Comparison of ENCODE assay signal across 13 cellular contexts in the genomic region with DNA sequence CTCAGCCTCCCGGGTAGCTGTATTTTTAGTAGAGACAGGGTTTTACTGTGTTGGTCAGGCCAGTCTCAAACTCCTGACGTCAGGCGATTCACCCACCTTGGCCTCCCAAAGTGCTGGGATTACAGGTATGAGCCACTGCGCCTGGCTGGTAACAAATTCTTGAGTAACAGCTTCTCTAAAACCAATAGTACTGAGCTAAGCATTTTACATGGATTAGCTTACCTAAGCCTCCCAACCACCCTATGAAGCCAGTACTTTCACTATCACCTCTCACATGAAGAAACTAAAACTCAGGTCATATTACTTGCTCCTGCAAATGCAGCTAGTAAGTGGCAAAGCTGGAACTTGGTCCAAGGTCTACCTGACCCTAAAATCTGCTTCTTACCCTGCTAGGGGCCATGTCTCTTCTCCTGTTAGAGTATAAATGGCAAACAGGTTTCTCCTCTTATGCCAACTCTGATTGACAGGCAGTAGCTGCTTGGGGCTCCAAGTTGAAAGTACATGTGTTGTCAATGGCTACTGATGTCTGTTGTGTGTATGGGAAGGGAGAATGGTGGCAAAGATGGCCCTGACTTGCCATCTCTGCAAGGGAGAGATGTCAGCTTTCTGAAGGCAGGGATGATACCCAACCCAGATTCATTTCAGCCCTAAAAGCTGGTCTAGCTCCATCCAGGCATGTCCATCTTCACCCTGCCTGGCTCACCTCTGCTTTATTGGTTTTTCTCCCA. TPM values are rescaled to one million over a fixed set of nuclear protein-coding genes. Genes with fewer than 3 reads are reported as not detected.
DNase-seq lines count a peak whose midpoint lies in the region; ATAC-seq and TF ChIP-seq lines count a peak whose summit lies in the region.
"Had no signal": no experiment of that assay in that cellular context is flagged by ENCODE, and none has a peak within 500 bp of the region (broad histone marks: within the 10 kb centered on the region; RNA-seq: fewer than 3 reads in every experiment).

No MANE protein-coding gene starts in this region.

- H3K9me2 ChIP-seq in Karpas-422 (replicated peaks; ENCODE audit: insufficient read depth, low read length) = no peaks in the 10 kb centered on the region

- H3K4me3 ChIP-seq in DND-41 (ENCODE audit: low read depth in 1 of 2, low read length in 2 of 2) = no peak overlapping the region
- no peak overlapping the region for H3K4me3 ChIP-seq in Karpas-422 (ENCODE audit: low read length)
- H3K4me3 ChIP-seq in naive thymus-derived CD4-positive, alpha-beta T cell (ENCODE audit: low read length) = no peak overlapping the region
- H3K4me3 ChIP-seq: skin epidermis had no signal

- H3K36me3 ChIP-seq in DND-41 (ENCODE audit: insufficient read depth, low read length) (peaks cover 81% of the 10 kb centered on the region), Karpas-422 (ENCODE audit: insufficient read depth, low read length) (peaks cover 41% of the 10 kb centered on the region)
- H3K36me3 ChIP-seq in naive thymus-derived CD4-positive, alpha-beta T cell (ENCODE audit: control insufficient read depth in 2 of 3, insufficient read depth in 3 of 3, low read length in 3 of 3) = peaks cover 0 to 31% (median 0%) of the 10 kb centered on the region in 3 experiments

- intact Hi-C loops in naive thymus-derived CD4-positive, alpha-beta T cell (cut with micrococcal nuclease) = no loop called here

- no peaks in the 10 kb centered on the region for H3K9me3 Mint-ChIP-seq in activated naive CD4-positive, alpha-beta T cell treated with anti-CD3 and anti-CD28 coated beads, Interleukin-2, amount 50 U/mL, for 72 hours
- H3K9me3 Mint-ChIP-seq in naive thymus-derived CD4-positive, alpha-beta T cell = peaks cover 0 to 3% (median 0%) of the 10 kb centered on the region in 11 donors

- H3K4me1 ChIP-seq in DND-41 (ENCODE audit: insufficient read depth, low read length) = peaks cover 20% of the 10 kb centered on the region
- H3K4me1 ChIP-seq in Karpas-422 (ENCODE audit: low read length) = peaks cover 61% of the 10 kb centered on the region
- peaks cover 13 to 19% of the 10 kb centered on the region in 2 donors for H3K4me1 ChIP-seq in naive thymus-derived CD4-positive, alpha-beta T cell (ENCODE audit: control insufficient read depth in 2 of 2, insufficient read depth in 2 of 2, low read length in 2 of 2)

- no peaks in the 10 kb centered on the region for H4K20me1 ChIP-seq in DND-41 (ENCODE audit: insufficient read depth, low read length)
- H4K20me1 ChIP-seq in Karpas-422 (ENCODE audit: insufficient read depth, low read depth, low read length) = no peaks in the 10 kb centered on the region

- H3K4me2 ChIP-seq in DND-41 (ENCODE audit: insufficient read depth, low read length) (no peak overlapping the region), Karpas-422 (ENCODE audit: low read depth, low read length, poor library complexity, severe bottlenecking) (no peak overlapping the region)

- H2AFZ ChIP-seq in DND-41 (ENCODE audit: low read depth, low read length) (no peak overlapping the region), Karpas-422 (ENCODE audit: low read length) (no peak overlapping the region)

- CTCF ChIA-PET in naive thymus-derived CD4-positive, alpha-beta T cell (lab: Charles Lee) = interaction anchor here (0.8 to 1.9 kb wide), 12 partner anchors 11 to 199 kb away, joined by 3 to 11 read pairs (median 4); no protein-coding TSS in a partner anchor

- ATAC-seq in DND-41 (ENCODE audit: insufficient read depth, low read depth) = no peak
- ATAC-seq in activated naive CD4-positive, alpha-beta T cell treated with anti-CD3 and anti-CD28 coated beads, Interleukin-2, amount 50 U/mL, for 72 hours = no peak
- ATAC-seq in naive thymus-derived CD4-positive, alpha-beta T cell = no peak
- no peak for ATAC-seq in GM21423 (IDR thresholded peaks at IDR 0.05; ENCODE audit: unreplicated experiment)
- no peak for ATAC-seq in GM18505 (IDR thresholded peaks at IDR 0.05; ENCODE audit: unreplicated experiment)

- H3K4me3 Mint-ChIP-seq in naive thymus-derived CD4-positive, alpha-beta T cell = peak overlapping the region in 2 of 10 donors; percentile 35 to 93

- H3K9me3 ChIP-seq in DND-41 (ENCODE audit: insufficient read depth, low read length, severe bottlenecking) (no peaks in the 10 kb centered on the region), Karpas-422 (ENCODE audit: low read length) (no peaks in the 10 kb centered on the region)
- no peaks in the 10 kb centered on the region for H3K9me3 ChIP-seq in naive thymus-derived CD4-positive, alpha-beta T cell (ENCODE audit: control insufficient read depth in 2 of 3, low read length in 3 of 3)

- POLR2A ChIA-PET in naive thymus-derived CD4-positive, alpha-beta T cell (lab: Charles Lee) = interaction anchor here (0.8 to 16.9 kb wide), 8 partner anchors 25 to 61 kb away, joined by 4 to 703 read pairs (median 9); a partner anchor contains a TSS

- no peak overlapping the region for H3K9ac ChIP-seq in DND-41 (ENCODE audit: low read depth, low read length)
- no peak overlapping the region for H3K9ac ChIP-seq in Karpas-422 (ENCODE audit: low read length)

- H3K27me3 Mint-ChIP-seq in naive thymus-derived CD4-positive, alpha-beta T cell = no peaks in the 10 kb centered on the region

- peak overlapping the region; percentile 91 to 94 for H3K27ac Mint-ChIP-seq in activated naive CD4-positive, alpha-beta T cell treated with anti-CD3 and anti-CD28 coated beads, Interleukin-2, amount 50 U/mL, for 72 hours
- H3K27ac Mint-ChIP-seq in naive thymus-derived CD4-positive, alpha-beta T cell = peak overlapping the region; percentile 51 to 97 (median 84)

- TF ChIP-seq CTCF in DND-41 (IDR thresholded peaks at IDR 0.05; ENCODE audit: borderline replicate concordance, extremely low read depth, low read length, poor library complexity, severe bottlenecking) = no peak

- DNase-seq in DND-41 (no peak), Karpas-422 (no peak), ecto neural progenitor cell (ENCODE audit: low spot score) (no peak)
- DNase-seq in activated naive CD4-positive, alpha-beta T cell treated with anti-CD3 and anti-CD28 coated beads, Interleukin-2, amount 50 U/mL, for 72 hours (ENCODE audit: low spot score in 2 of 2) = no peak
- DNase-seq in naive thymus-derived CD4-positive, alpha-beta T cell = no peak
- DNase-seq: activated CD4-positive, alpha-beta T cell treated with anti-CD3 and anti-CD28 coated beads, Interleukin-2, amount 50 U/mL, for 4 hours; amniotic stem cell; effector CD4-positive, alpha-beta T cell; NCI-H526 treated with DMSO at 0.1 percent for 48 hours; trophoblast cell had no signal

- H3K4me1 Mint-ChIP-seq in naive thymus-derived CD4-positive, alpha-beta T cell = peaks cover 27 to 74% (median 51%) of the 10 kb centered on the region in 7 donors

- H3K27me3 ChIP-seq in DND-41 (ENCODE audit: insufficient read depth, low read length, poor library complexity) (no peaks in the 10 kb centered on the region), Karpas-422 (ENCODE audit: low read length) (no peaks in the 10 kb centered on the region)
- no peaks in the 10 kb centered on the region for H3K27me3 ChIP-seq in naive thymus-derived CD4-positive, alpha-beta T cell (ENCODE audit: control insufficient read depth in 2 of 2, insufficient read depth in 2 of 2, low read length in 2 of 2)

- TF ChIP-seq POLR2A in GM18505 (IDR thresholded peaks at IDR 0.05; ENCODE audit: borderline replicate concordance, extremely low read depth, insufficient read depth, insufficient read length) = no peak

- H3K27ac ChIP-seq in DND-41 (ENCODE audit: low read length) (peak overlapping the region; percentile 36), Karpas-422 (ENCODE audit: low read length) (peak overlapping the region; percentile 99)
- peak overlapping the region; percentile 88 for H3K27ac ChIP-seq in naive thymus-derived CD4-positive, alpha-beta T cell (ENCODE audit: low read depth, low read length)

- H3K79me2 ChIP-seq in DND-41 (ENCODE audit: insufficient read depth, low read length) = peaks cover 25% of the 10 kb centered on the region
- peaks cover 16% of the 10 kb centered on the region for H3K79me2 ChIP-seq in Karpas-422 (ENCODE audit: low read length)

- peaks cover 49 to 77% of the 10 kb centered on the region in 2 donors for H3K36me3 Mint-ChIP-seq in activated naive CD4-positive, alpha-beta T cell treated with anti-CD3 and anti-CD28 coated beads, Interleukin-2, amount 50 U/mL, for 72 hours
- H3K36me3 Mint-ChIP-seq in naive thymus-derived CD4-positive, alpha-beta T cell = peaks cover 0 to 55% (median 11%) of the 10 kb centered on the region in 5 donors

RNA-seq across cellular contexts. Expression of a gene that starts 4.0 kb away (rescaled TPM):
- 34.8 and 76.9 TPM in 2 replicates for total RNA-seq in Karpas-422 (2014; rRNA removed; shearing (Covaris generic); ENCODE audit: low replicate concordance)
- total RNA-seq in activated naive CD4-positive, alpha-beta T cell treated with anti-CD3 and anti-CD28 coated beads, Interleukin-2, amount 50 U/mL, for 72 hours = 100 to 1,000 TPM; 305 to 312 TPM
- total RNA-seq in naive thymus-derived CD4-positive, alpha-beta T cell = 100 to 1,000 TPM in 3 of 5 experiments, 10 to 100 TPM in 2; 65.9 to 271 (median 197) TPM
- 10 to 100 TPM; 13.1 to 16.5 TPM for polyA plus RNA-seq in naive thymus-derived CD4-positive, alpha-beta T cell

RNA-seq across cellular contexts. Expression of a gene that starts 30.2 kb away (rescaled TPM):
- total RNA-seq in Karpas-422 (2014; rRNA removed; shearing (Covaris generic); ENCODE audit: low replicate concordance) = 14.4 and 26.1 TPM in 2 replicates
- 10 to 100 TPM; 74.9 to 75.2 TPM for total RNA-seq in activated naive CD4-positive, alpha-beta T cell treated with anti-CD3 and anti-CD28 coated beads, Interleukin-2, amount 50 U/mL, for 72 hours
- total RNA-seq in naive thymus-derived CD4-positive, alpha-beta T cell = 10 to 100 TPM; 33.5 to 63.9 (median 44.0) TPM
- 10 to 100 TPM; 22.3 to 29.2 TPM for polyA plus RNA-seq in naive thymus-derived CD4-positive, alpha-beta T cell

RNA-seq across cellular contexts. Expression of a gene that starts 53.7 kb away (rescaled TPM):
- 18.8 and 23.8 TPM in 2 replicates for total RNA-seq in Karpas-422 (2014; rRNA removed; shearing (Covaris generic); ENCODE audit: low replicate concordance)
- total RNA-seq in activated naive CD4-positive, alpha-beta T cell treated with anti-CD3 and anti-CD28 coated beads, Interleukin-2, amount 50 U/mL, for 72 hours = 100 to 1,000 TPM in 1 of 2 donors, 10 to 100 TPM in 1; 99.5 to 100 TPM
- total RNA-seq in naive thymus-derived CD4-positive, alpha-beta T cell = 100 to 1,000 TPM in 2 of 5 experiments, 10 to 100 TPM in 3; 58.7 to 131 (median 98.2) TPM
- polyA plus RNA-seq in naive thymus-derived CD4-positive, alpha-beta T cell = 1 to 10 TPM; 3.7 to 6.6 TPM

Comparison
In these comparisons a context has a peak if more than half of its experiments do, and no peak if none do; other contexts are left out.
1. H3K27ac ChIP-seq: peak in every context shown above with its lines; median percentile 99 in Karpas-422; 88 in naive thymus-derived CD4-positive, alpha-beta T cell; 36 in DND-41.